In genomic region chr7:150739045-150739432, GRCh38 we compare ENCODE assay signal across 10 cellular contexts. TPM values are rescaled to one million over a fixed set of nuclear protein-coding genes. Genes with fewer than 3 reads are reported as not detected.
DNase-seq lines count a peak whose midpoint lies in the region; ATAC-seq and TF ChIP-seq lines count a peak whose summit lies in the region.
"Had no signal": no experiment of that assay in that cellular context is flagged by ENCODE, and none has a peak within 500 bp of the region (broad histone marks: within the 10 kb centered on the region; RNA-seq: fewer than 3 reads in every experiment).

No MANE protein-coding gene starts in this region.

- peak overlapping the region; percentile 86 for H3K4me3 Mint-ChIP-seq in central memory CD8-positive, alpha-beta T cell
- H3K4me3 Mint-ChIP-seq in natural killer cell treated with Interleukin-12 subunit alpha and Interleukin-12 subunit beta and Interleukin-15 and Interleukin-18, amount 100 ng/mL, for 72 hours = peak overlapping the region; percentile 98

- no peak for ATAC-seq in central memory CD8-positive, alpha-beta T cell (replicated peaks; ENCODE audit: extremely low read depth, poor library complexity, severe bottlenecking)
- ATAC-seq in natural killer cell treated with Interleukin-12 subunit alpha and Interleukin-12 subunit beta and Interleukin-15 and Interleukin-18, amount 100 ng/mL, for 72 hours = no peak
- no peak for ATAC-seq in HG03565 (IDR thresholded peaks at IDR 0.05; ENCODE audit: unreplicated experiment)
- ATAC-seq in sciatic nerve = no peak

- intact Hi-C loops in posterior vena cava (cut with DNase I) (no loop called here), sciatic nerve (cut with DNase I) (no loop called here)

- DNase-seq in DMS153 treated with DMSO at 0.1 percent for 48 hours (lab: John Stamatoyannopoulos, UW; ENCODE audit: unreplicated experiment) = peak; percentile 25
- peak; percentile 20 for DNase-seq in NB4 (ENCODE audit: low read depth)
- DNase-seq in central memory CD8-positive, alpha-beta T cell (ENCODE audit: low spot score in 2 of 2) = no peak
- no peak for DNase-seq in natural killer cell treated with Interleukin-12 subunit alpha and Interleukin-12 subunit beta and Interleukin-15 and Interleukin-18, amount 100 ng/mL, for 72 hours (ENCODE audit: low spot score)
- DNase-seq in posterior vena cava (ENCODE audit: low spot score) = no peak
- no peak for DNase-seq in GM19240 (ENCODE audit: insufficient read length, low spot score)
- no peak for DNase-seq in sciatic nerve (ENCODE audit: low spot score)
- DNase-seq: mesendoderm, SJCRH30 had no signal

- TF ChIP-seq POLR2A in NB4 (IDR thresholded peaks at IDR 0.05; ENCODE audit: extremely low read depth, insufficient read length) = no peak

- peaks cover 69% of the 10 kb centered on the region for H3K4me1 Mint-ChIP-seq in central memory CD8-positive, alpha-beta T cell
- peaks cover 68 to 79% of the 10 kb centered on the region in 2 donors for H3K4me1 Mint-ChIP-seq in natural killer cell treated with Interleukin-12 subunit alpha and Interleukin-12 subunit beta and Interleukin-15 and Interleukin-18, amount 100 ng/mL, for 72 hours (ENCODE audit: low read depth in 2 of 2)

- TF ChIP-seq CTCF in NB4 (IDR thresholded peaks at IDR 0.05; ENCODE audit: low read depth, low read length) = peak; percentile 12

- no peak overlapping the region for H3K4me3 ChIP-seq in NB4 (ENCODE audit: low read depth, low read length)
- H3K4me3 ChIP-seq: SJCRH30 had no signal

- H3K27ac Mint-ChIP-seq in central memory CD8-positive, alpha-beta T cell (ENCODE audit: low read depth) = peak overlapping the region; percentile 98
- H3K27ac Mint-ChIP-seq in natural killer cell treated with Interleukin-12 subunit alpha and Interleukin-12 subunit beta and Interleukin-15 and Interleukin-18, amount 100 ng/mL, for 72 hours = peak overlapping the region; percentile 97 to 98

- H3K36me3 Mint-ChIP-seq in central memory CD8-positive, alpha-beta T cell (ENCODE audit: insufficient read depth) = peaks cover 62% of the 10 kb centered on the region
- H3K36me3 Mint-ChIP-seq in natural killer cell treated with Interleukin-12 subunit alpha and Interleukin-12 subunit beta and Interleukin-15 and Interleukin-18, amount 100 ng/mL, for 72 hours = peaks cover 49% of the 10 kb centered on the region

- no peaks in the 10 kb centered on the region for H3K9me3 Mint-ChIP-seq in central memory CD8-positive, alpha-beta T cell
- peaks cover 4% of the 10 kb centered on the region for H3K9me3 Mint-ChIP-seq in natural killer cell treated with Interleukin-12 subunit alpha and Interleukin-12 subunit beta and Interleukin-15 and Interleukin-18, amount 100 ng/mL, for 72 hours

- no peaks in the 10 kb centered on the region for H3K27me3 Mint-ChIP-seq in central memory CD8-positive, alpha-beta T cell
- no peaks in the 10 kb centered on the region for H3K27me3 Mint-ChIP-seq in natural killer cell treated with Interleukin-12 subunit alpha and Interleukin-12 subunit beta and Interleukin-15 and Interleukin-18, amount 100 ng/mL, for 72 hours

RNA-seq across cellular contexts. Expression of gene GIMAP5, which starts 1.8 kb away (rescaled TPM):
- 100 to 1,000 TPM in 1 of 2 donors, 10 to 100 TPM in 1; 75.5 to 136 TPM for total RNA-seq in natural killer cell treated with Interleukin-12 subunit alpha and Interleukin-12 subunit beta and Interleukin-15 and Interleukin-18, amount 100 ng/mL, for 72 hours
- total RNA-seq in posterior vena cava (10 to 100 TPM; 13.8 to 17.4 TPM), sciatic nerve (18.4 TPM)
- total RNA-seq: SJCRH30 had no signal

RNA-seq across cellular contexts. Expression of gene GIMAP1, which starts 22.6 kb away (rescaled TPM):
- total RNA-seq in natural killer cell treated with Interleukin-12 subunit alpha and Interleukin-12 subunit beta and Interleukin-15 and Interleukin-18, amount 100 ng/mL, for 72 hours = 1 to 10 TPM; 6.6 to 8.8 TPM
- total RNA-seq in posterior vena cava (1 to 10 TPM; 3.3 to 5.4 TPM), sciatic nerve (8.5 TPM)
- total RNA-seq: SJCRH30 had no signal

RNA-seq across cellular contexts. Expression of gene GIMAP2, which starts 53.5 kb away (rescaled TPM):
- total RNA-seq in natural killer cell treated with Interleukin-12 subunit alpha and Interleukin-12 subunit beta and Interleukin-15 and Interleukin-18, amount 100 ng/mL, for 72 hours = 10 to 100 TPM; 26.1 to 39.2 TPM
- 10 to 100 TPM in 1 of 2 donors, 1 to 10 TPM in 1; 8.3 to 12.2 TPM for total RNA-seq in posterior vena cava
- 11.7 TPM for total RNA-seq in sciatic nerve
- total RNA-seq: SJCRH30 had no signal

Comparison
In these comparisons a context has a peak if more than half of its experiments do, and no peak if none do; other contexts are left out.
1. DNase-seq: peak in DMS153 treated with DMSO at 0.1 percent for 48 hours (single experiment) and NB4 (single experiment); none in central memory CD8-positive, alpha-beta T cell (0 of 2), natural killer cell treated with Interleukin-12 subunit alpha and Interleukin-12 subunit beta and Interleukin-15 and Interleukin-18, amount 100 ng/mL, for 72 hours (single experiment), posterior vena cava (single experiment), GM19240 (single experiment) and sciatic nerve (single experiment).